Comparison of ENCODE assay signal across 12 cellular contexts in genomic region chr2:68367918-68368656, GRCh38. TPM values are rescaled to one million over a fixed set of nuclear protein-coding genes. Genes with fewer than 3 reads are reported as not detected.
DNase-seq lines count a peak whose midpoint lies in the region; ATAC-seq and TF ChIP-seq lines count a peak whose summit lies in the region.
"Had no signal": no experiment of that assay in that cellular context is flagged by ENCODE, and none has a peak within 500 bp of the region (broad histone marks: within the 10 kb centered on the region; RNA-seq: fewer than 3 reads in every experiment).

No MANE protein-coding gene starts in this region.

- H3K27ac ChIP-seq in mucosa of rectum (ENCODE audit: low read depth in 2 of 2, low read length in 2 of 2): peak overlapping the region; percentile 4 to 35
- H3K27ac ChIP-seq: gastrocnemius medialis had no signal

- no peaks in the 10 kb centered on the region for H3K9me3 ChIP-seq in mucosa of rectum (ENCODE audit: control insufficient read depth in 2 of 2, low read length in 2 of 2)
- H3K9me3 ChIP-seq: gastrocnemius medialis had no signal

- peaks cover 0 to 3% of the 10 kb centered on the region in 2 donors for H3K4me1 ChIP-seq in mucosa of rectum (ENCODE audit: control insufficient read depth in 2 of 2, insufficient read depth in 2 of 2, low read length in 2 of 2)
- H3K4me1 ChIP-seq: gastrocnemius medialis had no signal

- peaks cover 3% of the 10 kb centered on the region for H3K27me3 Mint-ChIP-seq in stimulated activated naive CD8-positive, alpha-beta T cell treated with anti-CD3 and anti-CD28 coated beads, Interleukin-15, Interleukin-2, amounts not matched to agents 100 ng/mL and 50 ng/mL, for 24 hours
- no peaks in the 10 kb centered on the region for H3K27me3 Mint-ChIP-seq in mesothelial cell of epicardium (ENCODE audit: low read depth)

- H3K36me3 Mint-ChIP-seq in stimulated activated naive CD8-positive, alpha-beta T cell treated with anti-CD3 and anti-CD28 coated beads, Interleukin-15, Interleukin-2, amounts not matched to agents 100 ng/mL and 50 ng/mL, for 24 hours (ENCODE audit: low read depth): peaks cover 12% of the 10 kb centered on the region
- H3K36me3 Mint-ChIP-seq in mesothelial cell of epicardium: no peaks in the 10 kb centered on the region

- H3K9ac ChIP-seq in mucosa of rectum (ENCODE audit: low read depth in 1 of 2, low read length in 2 of 2): no peak overlapping the region

- H3K9me3 Mint-ChIP-seq in stimulated activated naive CD8-positive, alpha-beta T cell treated with anti-CD3 and anti-CD28 coated beads, Interleukin-15, Interleukin-2, amounts not matched to agents 100 ng/mL and 50 ng/mL, for 24 hours: no peaks in the 10 kb centered on the region
- H3K9me3 Mint-ChIP-seq in mesothelial cell of epicardium: no peaks in the 10 kb centered on the region

- no peak for ATAC-seq in stimulated activated naive CD8-positive, alpha-beta T cell treated with anti-CD3 and anti-CD28 coated beads, Interleukin-15, Interleukin-2, amounts not matched to agents 100 U/mL and 50 U/mL, for 24 hours
- ATAC-seq in HG03457 (IDR thresholded peaks at IDR 0.05; ENCODE audit: unreplicated experiment) (no peak), HG03432 (IDR thresholded peaks at IDR 0.05; ENCODE audit: unreplicated experiment) (no peak)
- ATAC-seq: gastrocnemius medialis had no signal

- no peaks in the 10 kb centered on the region for H3K27me3 ChIP-seq in mucosa of rectum (ENCODE audit: control insufficient read depth in 2 of 2, insufficient read depth in 2 of 2, low read length in 2 of 2)
- H3K27me3 ChIP-seq: gastrocnemius medialis had no signal

- H3K27ac Mint-ChIP-seq in stimulated activated naive CD8-positive, alpha-beta T cell treated with anti-CD3 and anti-CD28 coated beads, Interleukin-15, Interleukin-2, amounts not matched to agents 100 ng/mL and 50 ng/mL, for 24 hours: no peak overlapping the region
- no peak overlapping the region for H3K27ac Mint-ChIP-seq in mesothelial cell of epicardium

- H3K4me3 ChIP-seq in mucosa of rectum (ENCODE audit: low read length in 2 of 2): peak overlapping the region in 1 of 2 donors; percentile 35

- peaks cover 76% of the 10 kb centered on the region for H3K4me1 Mint-ChIP-seq in stimulated activated naive CD8-positive, alpha-beta T cell treated with anti-CD3 and anti-CD28 coated beads, Interleukin-15, Interleukin-2, amounts not matched to agents 100 ng/mL and 50 ng/mL, for 24 hours (ENCODE audit: low read depth)
- peaks cover 5% of the 10 kb centered on the region for H3K4me1 Mint-ChIP-seq in mesothelial cell of epicardium

- peak overlapping the region; percentile 83 for H3K4me3 Mint-ChIP-seq in stimulated activated naive CD8-positive, alpha-beta T cell treated with anti-CD3 and anti-CD28 coated beads, Interleukin-15, Interleukin-2, amounts not matched to agents 100 ng/mL and 50 ng/mL, for 24 hours
- H3K4me3 Mint-ChIP-seq in mesothelial cell of epicardium: no peak overlapping the region

- H3K36me3 ChIP-seq in mucosa of rectum (ENCODE audit: control insufficient read depth in 2 of 2, insufficient read depth in 2 of 2, low read length in 2 of 2): no peaks in the 10 kb centered on the region
- H3K36me3 ChIP-seq: gastrocnemius medialis had no signal

- no peak for DNase-seq in stimulated activated naive CD8-positive, alpha-beta T cell treated with anti-CD3 and anti-CD28 coated beads, Interleukin-15, Interleukin-2, amounts not matched to agents 100 U/mL and 50 U/mL, for 24 hours
- DNase-seq in amniotic epithelial cell (ENCODE audit: low read depth) (peak; percentile 60), 8988T (no peak), mesothelial cell of epicardium (ENCODE audit: low spot score in 2 of 2, unreplicated experiment in 2 of 2) (no peak)
- DNase-seq: activated CD4-positive, alpha-beta T cell treated with anti-CD3 and anti-CD28 coated beads for 1 hour; gastrocnemius medialis; NCI-H1417 treated with DMSO at 0.1 percent for 48 hours; NK-92 treated with Interleukin-12 subunit alpha and Interleukin-12 subunit beta, amount 100 ng/mL, for 24 hours had no signal

- TF ChIP-seq CTCF in mesothelial cell of epicardium (IDR thresholded peaks at IDR 0.05; ENCODE audit: unreplicated experiment): no peak

RNA-seq across cellular contexts. Expression of gene PLEK, which starts 3.0 kb away (rescaled TPM):
- not detected in 3 replicates for total RNA-seq in mesothelial cell of epicardium

RNA-seq across cellular contexts. Expression of gene CNRIP1, which starts 48.3 kb away (rescaled TPM):
- 4.9 to 5.6 TPM (median 5.2 TPM) in 3 replicates for total RNA-seq in mesothelial cell of epicardium
